In genomic region chr5:157370967-157371366, GRCh38 we compare ENCODE assay signal across 11 cellular contexts.
DNase-seq lines count a peak whose midpoint lies in the region; ATAC-seq and TF ChIP-seq lines count a peak whose summit lies in the region.
"Had no signal": no experiment of that assay in that cellular context is flagged by ENCODE, and none has a peak within 500 bp of the region (broad histone marks: within the 10 kb centered on the region; RNA-seq: fewer than 3 reads in every experiment).

No MANE protein-coding gene starts in this region.

- H3K36me3 ChIP-seq in brain microvascular endothelial cell (replicated peaks) (no peaks in the 10 kb centered on the region), mucosa of stomach (ENCODE audit: control insufficient read depth, insufficient read depth, low read length) (no peaks in the 10 kb centered on the region), urinary bladder (ENCODE audit: insufficient read depth) (no peaks in the 10 kb centered on the region)

- no peak overlapping the region for H3K4me3 Mint-ChIP-seq in activated naive CD4-positive, alpha-beta T cell treated with anti-CD3 and anti-CD28 coated beads, Interleukin-2, amount 10 ng/mL, durations not matched to agents 7 days and 5 days
- no peak overlapping the region for H3K4me3 Mint-ChIP-seq in activated naive CD4-positive, alpha-beta T cell treated with anti-CD3 and anti-CD28 coated beads for 36 hours

- peaks cover 17% of the 10 kb centered on the region for H3K4me1 ChIP-seq in mucosa of stomach (ENCODE audit: control insufficient read depth, insufficient read depth, low read length)
- H3K4me1 ChIP-seq in urinary bladder (ENCODE audit: insufficient read depth): no peaks in the 10 kb centered on the region

- H3K4me1 Mint-ChIP-seq in activated naive CD4-positive, alpha-beta T cell treated with anti-CD3 and anti-CD28 coated beads, Interleukin-2, amount 10 ng/mL, durations not matched to agents 7 days and 5 days: no peaks in the 10 kb centered on the region
- peaks cover 30% of the 10 kb centered on the region for H3K4me1 Mint-ChIP-seq in activated naive CD4-positive, alpha-beta T cell treated with anti-CD3 and anti-CD28 coated beads for 36 hours (ENCODE audit: low read depth)

- CTCF ChIA-PET in activated naive CD4-positive, alpha-beta T cell treated with anti-CD3 and anti-CD28 coated beads, Interleukin-2, amount 10 ng/mL, durations not matched to agents 7 days and 5 days (lab: Charles Lee): interaction anchor here (0.9 to 2.8 kb wide), 3 partner anchors 28 to 372 kb away, joined by 3 to 8 read pairs (median 3); no protein-coding TSS in a partner anchor
- CTCF ChIA-PET in activated naive CD4-positive, alpha-beta T cell treated with anti-CD3 and anti-CD28 coated beads for 36 hours (lab: Charles Lee): interaction anchor here (0.8 to 1.5 kb wide), 2 partner anchors 18 to 43 kb away, joined by 3 to 5 read pairs; no protein-coding TSS in a partner anchor

- intact Hi-C loops in activated naive CD4-positive, alpha-beta T cell treated with anti-CD3 and anti-CD28 coated beads for 36 hours (cut with micrococcal nuclease): no loop called here

- TF ChIP-seq CTCF in brain microvascular endothelial cell (IDR thresholded peaks at IDR 0.05; ENCODE audit: low read depth, low read length, missing control alignments): no peak

- H3K27ac ChIP-seq in brain microvascular endothelial cell (peak overlapping the region; percentile 90), urinary bladder (ENCODE audit: low read depth) (peak overlapping the region; percentile 80)

- no peaks in the 10 kb centered on the region for H3K9me3 ChIP-seq in mucosa of stomach (ENCODE audit: control insufficient read depth, low read length)

- H3K9ac ChIP-seq in mucosa of stomach (ENCODE audit: low read length): peak overlapping the region; percentile 36

- H3K9me3 Mint-ChIP-seq in activated naive CD4-positive, alpha-beta T cell treated with anti-CD3 and anti-CD28 coated beads, Interleukin-2, amount 10 ng/mL, durations not matched to agents 7 days and 5 days: no peaks in the 10 kb centered on the region
- H3K9me3 Mint-ChIP-seq in activated naive CD4-positive, alpha-beta T cell treated with anti-CD3 and anti-CD28 coated beads for 36 hours: no peaks in the 10 kb centered on the region

- peaks cover 77% of the 10 kb centered on the region for H3K36me3 Mint-ChIP-seq in activated naive CD4-positive, alpha-beta T cell treated with anti-CD3 and anti-CD28 coated beads, Interleukin-2, amount 10 ng/mL, durations not matched to agents 7 days and 5 days
- H3K36me3 Mint-ChIP-seq in activated naive CD4-positive, alpha-beta T cell treated with anti-CD3 and anti-CD28 coated beads for 36 hours (ENCODE audit: low read depth): peaks cover 51% of the 10 kb centered on the region

- peak overlapping the region; percentile 51 for H3K27ac Mint-ChIP-seq in activated naive CD4-positive, alpha-beta T cell treated with anti-CD3 and anti-CD28 coated beads, Interleukin-2, amount 10 ng/mL, durations not matched to agents 7 days and 5 days
- H3K27ac Mint-ChIP-seq in activated naive CD4-positive, alpha-beta T cell treated with anti-CD3 and anti-CD28 coated beads for 36 hours: no peak overlapping the region

- H3K4me3 ChIP-seq in brain microvascular endothelial cell (ENCODE audit: low read depth, low read length) (no peak overlapping the region), mucosa of stomach (ENCODE audit: low read length) (no peak overlapping the region), urinary bladder (ENCODE audit: low read depth, low read length) (no peak overlapping the region)

- H3K27me3 Mint-ChIP-seq in activated naive CD4-positive, alpha-beta T cell treated with anti-CD3 and anti-CD28 coated beads, Interleukin-2, amount 10 ng/mL, durations not matched to agents 7 days and 5 days: no peaks in the 10 kb centered on the region
- H3K27me3 Mint-ChIP-seq in activated naive CD4-positive, alpha-beta T cell treated with anti-CD3 and anti-CD28 coated beads for 36 hours (ENCODE audit: low read depth): no peaks in the 10 kb centered on the region

- in situ Hi-C loops in brain microvascular endothelial cell (cut with HindIII; ENCODE audit: low pct_ligation_motif_present, low sequenced_read_pairs): no loop called here

- no peak for DNase-seq in activated naive CD4-positive, alpha-beta T cell treated with anti-CD3 and anti-CD28 coated beads, Interleukin-2, amount 10 ng/mL, durations not matched to agents 7 days and 5 days
- no peak for DNase-seq in activated naive CD4-positive, alpha-beta T cell treated with anti-CD3 and anti-CD28 coated beads for 36 hours
- DNase-seq in brain microvascular endothelial cell (peak; percentile 50), hepatic stellate cell (ENCODE audit: low spot score) (no peak)
- no peak for DNase-seq in activated CD4-positive, CD25-positive, alpha-beta regulatory T cell treated with anti-CD3 and anti-CD28 coated beads, Interleukin-2, amount 50 U/mL, for 72 hours
- DNase-seq: amniotic stem cell, erythroblast, kidney had no signal

- ATAC-seq in HG02938 (IDR thresholded peaks at IDR 0.05; ENCODE audit: unreplicated experiment): no peak

- 34% methylated on average over 6 of the region's 6 CpGs for WGBS in urinary bladder

- H3K27me3 ChIP-seq in brain microvascular endothelial cell (replicated peaks): no peaks in the 10 kb centered on the region
- no peaks in the 10 kb centered on the region for H3K27me3 ChIP-seq in mucosa of stomach (ENCODE audit: control insufficient read depth, insufficient read depth, low read length)
